9 cellular contexts compared by ENCODE assay signal in genomic region chr10:79150444-79150754, GRCh38.
DNase-seq lines count a peak whose midpoint lies in the region; ATAC-seq, FAIRE-seq and TF ChIP-seq lines count a peak whose summit lies in the region.
"Had no signal": no experiment of that assay in that cellular context is flagged by ENCODE, and none has a peak within 500 bp of the region (broad histone marks: within the 10 kb centered on the region; RNA-seq: fewer than 3 reads in every experiment).

No MANE protein-coding gene starts in this region.

- H3K27ac ChIP-seq in astrocyte (ENCODE audit: low read depth, low read length) (peak overlapping the region; percentile 95), mesendoderm (ENCODE audit: low read depth, low read length) (no peak overlapping the region), thoracic aorta (peak overlapping the region; percentile 61 to 97)

- H3K9me3 Mint-ChIP-seq in activated CD8-positive, alpha-beta memory T cell treated with anti-CD3 and anti-CD28 coated beads, Interleukin-2, amount 10 ng/mL, durations not matched to agents 7 days and 5 days (ENCODE audit: low read depth): no peaks in the 10 kb centered on the region
- H3K9me3 Mint-ChIP-seq in astrocyte (ENCODE audit: unreplicated experiment): no peaks in the 10 kb centered on the region

- no peak overlapping the region for H2BK120ac ChIP-seq in mesendoderm (ENCODE audit: low read depth, low read length)

- ATAC-seq in activated CD8-positive, alpha-beta memory T cell treated with anti-CD3 and anti-CD28 coated beads, Interleukin-2, amount 10 ng/mL, durations not matched to agents 7 days and 5 days: no peak
- no peak for ATAC-seq in thoracic aorta (ENCODE audit: insufficient number of reproducible peaks, low FRiP score, low read depth)
- ATAC-seq in HG03108 (IDR thresholded peaks at IDR 0.05; ENCODE audit: unreplicated experiment): no peak

- H3K4me3 Mint-ChIP-seq in activated CD8-positive, alpha-beta memory T cell treated with anti-CD3 and anti-CD28 coated beads, Interleukin-2, amount 10 ng/mL, durations not matched to agents 7 days and 5 days: no peak overlapping the region
- no peak overlapping the region for H3K4me3 Mint-ChIP-seq in astrocyte (ENCODE audit: unreplicated experiment)

- no peak overlapping the region for H2BK5ac ChIP-seq in mesendoderm (ENCODE audit: low read length)

- H3K27me3 ChIP-seq in astrocyte (ENCODE audit: insufficient read depth, low read length) (no peaks in the 10 kb centered on the region), mesendoderm (ENCODE audit: insufficient read depth, low read length, poor library complexity) (no peaks in the 10 kb centered on the region), thoracic aorta (replicated peaks; ENCODE audit: insufficient read depth) (no peaks in the 10 kb centered on the region)

- peak overlapping the region; percentile 79 for H3K27ac Mint-ChIP-seq in activated CD8-positive, alpha-beta memory T cell treated with anti-CD3 and anti-CD28 coated beads, Interleukin-2, amount 10 ng/mL, durations not matched to agents 7 days and 5 days
- peak overlapping the region; percentile 41 for H3K27ac Mint-ChIP-seq in astrocyte (ENCODE audit: unreplicated experiment)

- no peak overlapping the region for H4K8ac ChIP-seq in mesendoderm (ENCODE audit: low read depth, low read length)

- H3K4me3 ChIP-seq in astrocyte (ENCODE audit: insufficient read depth, low read depth, low read length) (no peak overlapping the region), mesendoderm (ENCODE audit: low read length) (no peak overlapping the region), thoracic aorta (no peak overlapping the region)

- no peaks in the 10 kb centered on the region for H3K36me3 Mint-ChIP-seq in activated CD8-positive, alpha-beta memory T cell treated with anti-CD3 and anti-CD28 coated beads, Interleukin-2, amount 10 ng/mL, durations not matched to agents 7 days and 5 days
- peaks cover 8% of the 10 kb centered on the region for H3K36me3 Mint-ChIP-seq in astrocyte (ENCODE audit: low read depth, unreplicated experiment)

- TF ChIP-seq CTCF in astrocyte (IDR thresholded peaks at IDR 0.05; ENCODE audit: insufficient read depth, low read depth, low read length): no peak
- no peak for TF ChIP-seq CTCF in thoracic aorta (IDR thresholded peaks at IDR 0.05)

- CTCF ChIA-PET in activated CD8-positive, alpha-beta memory T cell treated with anti-CD3 and anti-CD28 coated beads, Interleukin-2, amount 10 ng/mL, durations not matched to agents 7 days and 5 days (lab: Charles Lee): interaction anchor here (1.8 kb wide), 1 partner anchor 81 kb away, joined by 4 read pairs; no protein-coding TSS in a partner anchor

- peaks cover 27% of the 10 kb centered on the region for H3K4me1 Mint-ChIP-seq in activated CD8-positive, alpha-beta memory T cell treated with anti-CD3 and anti-CD28 coated beads, Interleukin-2, amount 10 ng/mL, durations not matched to agents 7 days and 5 days
- peaks cover 25% of the 10 kb centered on the region for H3K4me1 Mint-ChIP-seq in astrocyte (ENCODE audit: low read depth, unreplicated experiment)

- DNase-seq in activated CD8-positive, alpha-beta memory T cell treated with anti-CD3 and anti-CD28 coated beads, Interleukin-2, amount 10 ng/mL, durations not matched to agents 7 days and 5 days: no peak
- no peak for DNase-seq in activated CD8-positive, alpha-beta memory T cell treated with anti-CD3 and anti-CD28 coated beads for 24 hours
- DNase-seq in astrocyte (ENCODE audit: low read depth) (no peak), mesendoderm (no peak), thoracic aorta (ENCODE audit: low spot score) (no peak), SW480 (ENCODE audit: low spot score) (no peak)
- no peak for DNase-seq in stimulated activated CD4-positive, alpha-beta T cell treated with anti-CD3 and anti-CD28 coated beads, Interleukin-4, amount 100 ng/mL, for 4 hours
- DNase-seq: SHP77 treated with DMSO at 0.1 percent for 48 hours had no signal

- no peak overlapping the region for H3K23ac ChIP-seq in mesendoderm (ENCODE audit: low read length)

- no peak overlapping the region for H2BK15ac ChIP-seq in mesendoderm (replicated peaks; ENCODE audit: low read depth)

- no peak overlapping the region for H2AFZ ChIP-seq in astrocyte (ENCODE audit: low read depth, low read length)

- WGBS in mesendoderm (ENCODE audit: extremely low coverage, insufficient coverage, low lambda C conversion rate): no CpG with 5 or more reads among the region's 1 CpG

- H3K79me2 ChIP-seq in astrocyte (ENCODE audit: insufficient read depth, low read length) (peaks cover 76% of the 10 kb centered on the region), mesendoderm (ENCODE audit: control insufficient read depth, insufficient read depth, low read length) (peaks cover 7% of the 10 kb centered on the region)

- peaks cover 19% of the 10 kb centered on the region for H3K79me1 ChIP-seq in mesendoderm (ENCODE audit: low read length)

- H2AK5ac ChIP-seq in mesendoderm (ENCODE audit: low read length): peak overlapping the region; percentile 40

- no peaks in the 10 kb centered on the region for H4K20me1 ChIP-seq in astrocyte (ENCODE audit: insufficient read depth, low read length)

- H3K36me3 ChIP-seq in astrocyte (ENCODE audit: insufficient read depth, low read length) (no peaks in the 10 kb centered on the region), mesendoderm (ENCODE audit: control insufficient read depth, insufficient read depth, low read length) (no peaks in the 10 kb centered on the region), thoracic aorta (no peaks in the 10 kb centered on the region)

- H3K4me1 ChIP-seq in astrocyte (ENCODE audit: insufficient read depth, low read length) (peaks cover 66% of the 10 kb centered on the region), mesendoderm (ENCODE audit: control insufficient read depth, low read depth, low read length) (peaks cover 7% of the 10 kb centered on the region), thoracic aorta (ENCODE audit: control insufficient read depth in 1 of 2, low read depth in 2 of 2) (peaks cover 78 to 100% of the 10 kb centered on the region in 2 donors)

- peak overlapping the region; percentile 4 for H3K4ac ChIP-seq in mesendoderm (ENCODE audit: low read depth, low read length)

- H3K56ac ChIP-seq in mesendoderm (ENCODE audit: low read length): peak overlapping the region; percentile 4

- H3K9ac ChIP-seq in astrocyte (ENCODE audit: low read length): peak overlapping the region; percentile 73
- peak overlapping the region; percentile 8 for H3K9ac ChIP-seq in mesendoderm (ENCODE audit: low read length)

- H3K18ac ChIP-seq in mesendoderm (ENCODE audit: low read length): no peak overlapping the region

- peak overlapping the region; percentile 13 for H3K4me2 ChIP-seq in astrocyte (ENCODE audit: low read length)
- no peak overlapping the region for H3K4me2 ChIP-seq in mesendoderm (ENCODE audit: low read length)

- no peak for FAIRE-seq in astrocyte (lab: Jason Lieb, UNC)

- H3K9me3 ChIP-seq in astrocyte (ENCODE audit: insufficient read depth, low read depth, low read length) (no peaks in the 10 kb centered on the region), thoracic aorta (no peaks in the 10 kb centered on the region)

- H4K5ac ChIP-seq in mesendoderm (ENCODE audit: low read length): no peak overlapping the region

- H3K27me3 Mint-ChIP-seq in activated CD8-positive, alpha-beta memory T cell treated with anti-CD3 and anti-CD28 coated beads, Interleukin-2, amount 10 ng/mL, durations not matched to agents 7 days and 5 days: no peaks in the 10 kb centered on the region
- H3K27me3 Mint-ChIP-seq in astrocyte (ENCODE audit: low read depth, unreplicated experiment): no peaks in the 10 kb centered on the region
